1 cellular context compared by ENCODE assay signal in the genomic region with DNA sequence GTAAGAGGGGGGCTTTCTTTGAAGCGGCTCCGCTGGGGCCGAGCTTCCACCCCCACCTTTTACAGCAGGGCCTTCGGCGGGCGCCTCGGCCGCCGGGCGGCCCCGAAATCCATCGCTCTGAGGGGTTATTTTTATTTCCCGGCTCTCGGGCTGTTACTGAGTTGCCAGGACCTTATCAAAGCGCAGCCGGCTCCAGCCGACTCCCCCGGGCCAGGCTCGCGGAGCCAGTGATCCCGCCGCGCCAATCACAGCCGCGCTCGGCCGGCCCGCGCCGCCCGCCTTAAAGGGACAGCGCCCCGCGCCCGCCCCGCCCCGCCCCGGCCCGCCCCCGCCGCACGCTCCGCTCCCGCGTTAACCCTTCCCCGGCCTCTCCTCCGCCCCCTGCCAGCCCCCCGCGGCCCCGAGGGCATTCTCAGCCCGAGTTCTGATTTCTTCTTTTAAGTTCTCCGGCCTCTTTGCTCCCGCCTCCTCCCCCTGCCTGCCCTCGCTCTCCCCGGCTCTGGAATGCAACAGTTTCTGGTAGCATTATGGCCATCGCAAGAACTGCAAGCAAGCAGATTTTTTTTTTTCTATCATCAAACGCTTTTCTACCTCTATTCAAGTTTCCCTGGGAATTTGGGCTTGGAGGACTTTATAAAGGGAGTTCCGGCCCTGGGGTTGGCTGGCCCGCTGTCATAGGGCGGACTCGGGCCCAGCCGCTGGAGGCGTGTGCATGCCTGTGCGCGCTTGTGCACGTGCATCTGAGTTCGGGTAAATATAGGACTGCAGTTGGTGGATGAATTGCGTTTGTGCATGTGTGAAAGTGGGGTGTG.
TF ChIP-seq lines count a peak whose summit lies in the region.

A gene with protein sequence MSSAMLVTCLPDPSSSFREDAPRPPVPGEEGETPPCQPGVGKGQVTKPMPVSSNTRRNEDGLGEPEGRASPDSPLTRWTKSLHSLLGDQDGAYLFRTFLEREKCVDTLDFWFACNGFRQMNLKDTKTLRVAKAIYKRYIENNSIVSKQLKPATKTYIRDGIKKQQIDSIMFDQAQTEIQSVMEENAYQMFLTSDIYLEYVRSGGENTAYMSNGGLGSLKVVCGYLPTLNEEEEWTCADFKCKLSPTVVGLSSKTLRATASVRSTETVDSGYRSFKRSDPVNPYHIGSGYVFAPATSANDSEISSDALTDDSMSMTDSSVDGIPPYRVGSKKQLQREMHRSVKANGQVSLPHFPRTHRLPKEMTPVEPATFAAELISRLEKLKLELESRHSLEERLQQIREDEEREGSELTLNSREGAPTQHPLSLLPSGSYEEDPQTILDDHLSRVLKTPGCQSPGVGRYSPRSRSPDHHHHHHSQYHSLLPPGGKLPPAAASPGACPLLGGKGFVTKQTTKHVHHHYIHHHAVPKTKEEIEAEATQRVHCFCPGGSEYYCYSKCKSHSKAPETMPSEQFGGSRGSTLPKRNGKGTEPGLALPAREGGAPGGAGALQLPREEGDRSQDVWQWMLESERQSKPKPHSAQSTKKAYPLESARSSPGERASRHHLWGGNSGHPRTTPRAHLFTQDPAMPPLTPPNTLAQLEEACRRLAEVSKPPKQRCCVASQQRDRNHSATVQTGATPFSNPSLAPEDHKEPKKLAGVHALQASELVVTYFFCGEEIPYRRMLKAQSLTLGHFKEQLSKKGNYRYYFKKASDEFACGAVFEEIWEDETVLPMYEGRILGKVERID (minus strand): TSS at position 255 of the 812 bp plus-strand sequence. CDS start 3,028 bp downstream, outside the sequence.

TF ChIP-seq in HepG2, 621 proteins besides CTCF, POLR2A, EP300 and RAD21 (continued from another document and continues in another):
- TF ChIP-seq, protein P1, sequence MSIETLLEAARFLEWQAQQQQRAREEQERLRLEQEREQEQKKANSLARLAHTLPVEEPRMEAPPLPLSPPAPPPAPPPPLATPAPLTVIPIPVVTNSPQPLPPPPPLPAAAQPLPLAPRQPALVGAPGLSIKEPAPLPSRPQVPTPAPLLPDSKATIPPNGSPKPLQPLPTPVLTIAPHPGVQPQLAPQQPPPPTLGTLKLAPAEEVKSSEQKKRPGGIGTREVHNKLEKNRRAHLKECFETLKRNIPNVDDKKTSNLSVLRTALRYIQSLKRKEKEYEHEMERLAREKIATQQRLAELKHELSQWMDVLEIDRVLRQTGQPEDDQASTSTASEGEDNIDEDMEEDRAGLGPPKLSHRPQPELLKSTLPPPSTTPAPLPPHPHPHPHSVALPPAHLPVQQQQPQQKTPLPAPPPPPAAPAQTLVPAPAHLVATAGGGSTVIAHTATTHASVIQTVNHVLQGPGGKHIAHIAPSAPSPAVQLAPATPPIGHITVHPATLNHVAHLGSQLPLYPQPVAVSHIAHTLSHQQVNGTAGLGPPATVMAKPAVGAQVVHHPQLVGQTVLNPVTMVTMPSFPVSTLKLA (IDR thresholded peaks at IDR 0.05): peak; percentile 92
- TF ChIP-seq, protein P2, sequence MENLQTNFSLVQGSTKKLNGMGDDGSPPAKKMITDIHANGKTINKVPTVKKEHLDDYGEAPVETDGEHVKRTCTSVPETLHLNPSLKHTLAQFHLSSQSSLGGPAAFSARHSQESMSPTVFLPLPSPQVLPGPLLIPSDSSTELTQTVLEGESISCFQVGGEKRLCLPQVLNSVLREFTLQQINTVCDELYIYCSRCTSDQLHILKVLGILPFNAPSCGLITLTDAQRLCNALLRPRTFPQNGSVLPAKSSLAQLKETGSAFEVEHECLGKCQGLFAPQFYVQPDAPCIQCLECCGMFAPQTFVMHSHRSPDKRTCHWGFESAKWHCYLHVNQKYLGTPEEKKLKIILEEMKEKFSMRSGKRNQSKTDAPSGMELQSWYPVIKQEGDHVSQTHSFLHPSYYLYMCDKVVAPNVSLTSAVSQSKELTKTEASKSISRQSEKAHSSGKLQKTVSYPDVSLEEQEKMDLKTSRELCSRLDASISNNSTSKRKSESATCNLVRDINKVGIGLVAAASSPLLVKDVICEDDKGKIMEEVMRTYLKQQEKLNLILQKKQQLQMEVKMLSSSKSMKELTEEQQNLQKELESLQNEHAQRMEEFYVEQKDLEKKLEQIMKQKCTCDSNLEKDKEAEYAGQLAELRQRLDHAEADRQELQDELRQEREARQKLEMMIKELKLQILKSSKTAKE (CRISPR knock-in tag; IDR thresholded peaks at IDR 0.05; ENCODE audit: borderline replicate concordance): peak; percentile 84
- 0 out of 2 replicates have a peak, but pooled peaks have one; percentile 46 for TF ChIP-seq ZNF333 (CRISPR knock-in tag; IDR thresholded peaks at IDR 0.05; ENCODE audit: borderline replicate concordance)
- no peak for TF ChIP-seq NFIB (CRISPR knock-in tag; IDR thresholded peaks at IDR 0.05; ENCODE audit: borderline replicate concordance)
- TF ChIP-seq, protein P3, sequence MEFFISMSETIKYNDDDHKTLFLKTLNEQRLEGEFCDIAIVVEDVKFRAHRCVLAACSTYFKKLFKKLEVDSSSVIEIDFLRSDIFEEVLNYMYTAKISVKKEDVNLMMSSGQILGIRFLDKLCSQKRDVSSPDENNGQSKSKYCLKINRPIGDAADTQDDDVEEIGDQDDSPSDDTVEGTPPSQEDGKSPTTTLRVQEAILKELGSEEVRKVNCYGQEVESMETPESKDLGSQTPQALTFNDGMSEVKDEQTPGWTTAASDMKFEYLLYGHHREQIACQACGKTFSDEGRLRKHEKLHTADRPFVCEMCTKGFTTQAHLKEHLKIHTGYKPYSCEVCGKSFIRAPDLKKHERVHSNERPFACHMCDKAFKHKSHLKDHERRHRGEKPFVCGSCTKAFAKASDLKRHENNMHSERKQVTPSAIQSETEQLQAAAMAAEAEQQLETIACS (CRISPR knock-in tag; IDR thresholded peaks at IDR 0.05): peak; percentile 80
- TF ChIP-seq REPIN1 (CRISPR knock-in tag; IDR thresholded peaks at IDR 0.05; ENCODE audit: borderline replicate concordance, low read depth): peak; percentile 97
- TF ChIP-seq ZBTB42 (CRISPR knock-in tag; IDR thresholded peaks at IDR 0.05): no peak
- TF ChIP-seq, protein P4, sequence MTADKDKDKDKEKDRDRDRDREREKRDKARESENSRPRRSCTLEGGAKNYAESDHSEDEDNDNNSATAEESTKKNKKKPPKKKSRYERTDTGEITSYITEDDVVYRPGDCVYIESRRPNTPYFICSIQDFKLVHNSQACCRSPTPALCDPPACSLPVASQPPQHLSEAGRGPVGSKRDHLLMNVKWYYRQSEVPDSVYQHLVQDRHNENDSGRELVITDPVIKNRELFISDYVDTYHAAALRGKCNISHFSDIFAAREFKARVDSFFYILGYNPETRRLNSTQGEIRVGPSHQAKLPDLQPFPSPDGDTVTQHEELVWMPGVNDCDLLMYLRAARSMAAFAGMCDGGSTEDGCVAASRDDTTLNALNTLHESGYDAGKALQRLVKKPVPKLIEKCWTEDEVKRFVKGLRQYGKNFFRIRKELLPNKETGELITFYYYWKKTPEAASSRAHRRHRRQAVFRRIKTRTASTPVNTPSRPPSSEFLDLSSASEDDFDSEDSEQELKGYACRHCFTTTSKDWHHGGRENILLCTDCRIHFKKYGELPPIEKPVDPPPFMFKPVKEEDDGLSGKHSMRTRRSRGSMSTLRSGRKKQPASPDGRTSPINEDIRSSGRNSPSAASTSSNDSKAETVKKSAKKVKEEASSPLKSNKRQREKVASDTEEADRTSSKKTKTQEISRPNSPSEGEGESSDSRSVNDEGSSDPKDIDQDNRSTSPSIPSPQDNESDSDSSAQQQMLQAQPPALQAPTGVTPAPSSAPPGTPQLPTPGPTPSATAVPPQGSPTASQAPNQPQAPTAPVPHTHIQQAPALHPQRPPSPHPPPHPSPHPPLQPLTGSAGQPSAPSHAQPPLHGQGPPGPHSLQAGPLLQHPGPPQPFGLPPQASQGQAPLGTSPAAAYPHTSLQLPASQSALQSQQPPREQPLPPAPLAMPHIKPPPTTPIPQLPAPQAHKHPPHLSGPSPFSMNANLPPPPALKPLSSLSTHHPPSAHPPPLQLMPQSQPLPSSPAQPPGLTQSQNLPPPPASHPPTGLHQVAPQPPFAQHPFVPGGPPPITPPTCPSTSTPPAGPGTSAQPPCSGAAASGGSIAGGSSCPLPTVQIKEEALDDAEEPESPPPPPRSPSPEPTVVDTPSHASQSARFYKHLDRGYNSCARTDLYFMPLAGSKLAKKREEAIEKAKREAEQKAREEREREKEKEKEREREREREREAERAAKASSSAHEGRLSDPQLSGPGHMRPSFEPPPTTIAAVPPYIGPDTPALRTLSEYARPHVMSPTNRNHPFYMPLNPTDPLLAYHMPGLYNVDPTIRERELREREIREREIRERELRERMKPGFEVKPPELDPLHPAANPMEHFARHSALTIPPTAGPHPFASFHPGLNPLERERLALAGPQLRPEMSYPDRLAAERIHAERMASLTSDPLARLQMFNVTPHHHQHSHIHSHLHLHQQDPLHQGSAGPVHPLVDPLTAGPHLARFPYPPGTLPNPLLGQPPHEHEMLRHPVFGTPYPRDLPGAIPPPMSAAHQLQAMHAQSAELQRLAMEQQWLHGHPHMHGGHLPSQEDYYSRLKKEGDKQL (CRISPR knock-in tag; IDR thresholded peaks at IDR 0.05; ENCODE audit: low read depth): peak; percentile 59; the same call in 1 of the 2 replicates
- no peak for TF ChIP-seq ZNF713 (CRISPR knock-in tag; IDR thresholded peaks at IDR 0.05)
- TF ChIP-seq GZF1 (CRISPR knock-in tag; IDR thresholded peaks at IDR 0.05): no peak; the same call in 1 of the 2 replicates
- TF ChIP-seq, protein P5, sequence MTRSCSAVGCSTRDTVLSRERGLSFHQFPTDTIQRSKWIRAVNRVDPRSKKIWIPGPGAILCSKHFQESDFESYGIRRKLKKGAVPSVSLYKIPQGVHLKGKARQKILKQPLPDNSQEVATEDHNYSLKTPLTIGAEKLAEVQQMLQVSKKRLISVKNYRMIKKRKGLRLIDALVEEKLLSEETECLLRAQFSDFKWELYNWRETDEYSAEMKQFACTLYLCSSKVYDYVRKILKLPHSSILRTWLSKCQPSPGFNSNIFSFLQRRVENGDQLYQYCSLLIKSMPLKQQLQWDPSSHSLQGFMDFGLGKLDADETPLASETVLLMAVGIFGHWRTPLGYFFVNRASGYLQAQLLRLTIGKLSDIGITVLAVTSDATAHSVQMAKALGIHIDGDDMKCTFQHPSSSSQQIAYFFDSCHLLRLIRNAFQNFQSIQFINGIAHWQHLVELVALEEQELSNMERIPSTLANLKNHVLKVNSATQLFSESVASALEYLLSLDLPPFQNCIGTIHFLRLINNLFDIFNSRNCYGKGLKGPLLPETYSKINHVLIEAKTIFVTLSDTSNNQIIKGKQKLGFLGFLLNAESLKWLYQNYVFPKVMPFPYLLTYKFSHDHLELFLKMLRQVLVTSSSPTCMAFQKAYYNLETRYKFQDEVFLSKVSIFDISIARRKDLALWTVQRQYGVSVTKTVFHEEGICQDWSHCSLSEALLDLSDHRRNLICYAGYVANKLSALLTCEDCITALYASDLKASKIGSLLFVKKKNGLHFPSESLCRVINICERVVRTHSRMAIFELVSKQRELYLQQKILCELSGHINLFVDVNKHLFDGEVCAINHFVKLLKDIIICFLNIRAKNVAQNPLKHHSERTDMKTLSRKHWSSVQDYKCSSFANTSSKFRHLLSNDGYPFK (CRISPR knock-in tag; IDR thresholded peaks at IDR 0.05; ENCODE audit: borderline replicate concordance): peak; percentile 70
- TF ChIP-seq ZC3H13 (CRISPR knock-in tag; IDR thresholded peaks at IDR 0.05): peak; percentile 95
- TF ChIP-seq THAP11 (CRISPR knock-in tag; IDR thresholded peaks at IDR 0.05): no peak; the same call in 1 of the 2 replicates
- peak; percentile 99 for TF ChIP-seq FOXC1 (CRISPR knock-in tag; IDR thresholded peaks at IDR 0.05; ENCODE audit: borderline replicate concordance)
- TF ChIP-seq, protein P6, sequence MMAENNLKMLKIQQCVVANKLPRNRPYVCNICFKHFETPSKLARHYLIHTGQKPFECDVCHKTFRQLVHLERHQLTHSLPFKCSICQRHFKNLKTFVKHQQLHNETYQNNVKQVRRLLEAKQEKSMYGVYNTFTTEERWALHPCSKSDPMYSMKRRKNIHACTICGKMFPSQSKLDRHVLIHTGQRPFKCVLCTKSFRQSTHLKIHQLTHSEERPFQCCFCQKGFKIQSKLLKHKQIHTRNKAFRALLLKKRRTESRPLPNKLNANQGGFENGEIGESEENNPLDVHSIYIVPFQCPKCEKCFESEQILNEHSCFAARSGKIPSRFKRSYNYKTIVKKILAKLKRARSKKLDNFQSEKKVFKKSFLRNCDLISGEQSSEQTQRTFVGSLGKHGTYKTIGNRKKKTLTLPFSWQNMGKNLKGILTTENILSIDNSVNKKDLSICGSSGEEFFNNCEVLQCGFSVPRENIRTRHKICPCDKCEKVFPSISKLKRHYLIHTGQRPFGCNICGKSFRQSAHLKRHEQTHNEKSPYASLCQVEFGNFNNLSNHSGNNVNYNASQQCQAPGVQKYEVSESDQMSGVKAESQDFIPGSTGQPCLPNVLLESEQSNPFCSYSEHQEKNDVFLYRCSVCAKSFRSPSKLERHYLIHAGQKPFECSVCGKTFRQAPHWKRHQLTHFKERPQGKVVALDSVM (CRISPR knock-in tag; IDR thresholded peaks at IDR 0.05): peak; percentile 70
- no peak for TF ChIP-seq PAF1 (CRISPR knock-in tag; IDR thresholded peaks at IDR 0.05)
- TF ChIP-seq, protein P7, sequence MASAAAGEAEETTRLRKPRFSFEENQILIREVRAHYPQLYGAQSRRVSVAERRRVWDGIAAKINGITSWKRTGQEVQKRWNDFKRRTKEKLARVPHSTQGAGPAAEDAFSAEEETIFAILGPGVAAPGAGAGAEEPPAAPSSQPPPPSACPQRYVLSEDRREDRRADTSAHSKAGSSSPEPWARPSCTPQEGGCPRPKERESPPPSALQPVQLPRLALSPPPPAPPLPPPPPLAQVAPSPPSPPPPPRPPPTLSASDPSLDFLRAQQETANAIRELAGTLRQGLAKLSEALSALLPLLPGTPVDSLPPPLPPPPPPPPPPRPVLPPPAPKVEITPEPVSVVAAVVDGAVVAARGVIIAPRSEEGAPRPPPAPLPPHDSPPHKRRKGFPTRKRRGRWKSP (CRISPR knock-in tag; IDR thresholded peaks at IDR 0.05): peak; percentile 96
- peak; percentile 65 for TF ChIP-seq NFYB (CRISPR knock-in tag; IDR thresholded peaks at IDR 0.05)
- TF ChIP-seq SNAPC2 (CRISPR knock-in tag; IDR thresholded peaks at IDR 0.05): peak; percentile 94
- TF ChIP-seq, protein P8, sequence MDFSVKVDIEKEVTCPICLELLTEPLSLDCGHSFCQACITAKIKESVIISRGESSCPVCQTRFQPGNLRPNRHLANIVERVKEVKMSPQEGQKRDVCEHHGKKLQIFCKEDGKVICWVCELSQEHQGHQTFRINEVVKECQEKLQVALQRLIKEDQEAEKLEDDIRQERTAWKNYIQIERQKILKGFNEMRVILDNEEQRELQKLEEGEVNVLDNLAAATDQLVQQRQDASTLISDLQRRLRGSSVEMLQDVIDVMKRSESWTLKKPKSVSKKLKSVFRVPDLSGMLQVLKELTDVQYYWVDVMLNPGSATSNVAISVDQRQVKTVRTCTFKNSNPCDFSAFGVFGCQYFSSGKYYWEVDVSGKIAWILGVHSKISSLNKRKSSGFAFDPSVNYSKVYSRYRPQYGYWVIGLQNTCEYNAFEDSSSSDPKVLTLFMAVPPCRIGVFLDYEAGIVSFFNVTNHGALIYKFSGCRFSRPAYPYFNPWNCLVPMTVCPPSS (IDR thresholded peaks at IDR 0.05): no peak
- peak; percentile 67; the same call in 1 of the 2 replicates for TF ChIP-seq YEATS2 (CRISPR knock-in tag; IDR thresholded peaks at IDR 0.05; ENCODE audit: borderline replicate concordance)
- TF ChIP-seq MAFG (CRISPR knock-in tag; IDR thresholded peaks at IDR 0.05): peak; percentile 68; the same call in 1 of the 2 replicates
- TF ChIP-seq CC2D1A (CRISPR knock-in tag; IDR thresholded peaks at IDR 0.05): 0 out of 2 replicates have a peak, but pooled peaks have one; percentile 51
